ENCODE assay signal across 15 cellular contexts in the genomic region with DNA sequence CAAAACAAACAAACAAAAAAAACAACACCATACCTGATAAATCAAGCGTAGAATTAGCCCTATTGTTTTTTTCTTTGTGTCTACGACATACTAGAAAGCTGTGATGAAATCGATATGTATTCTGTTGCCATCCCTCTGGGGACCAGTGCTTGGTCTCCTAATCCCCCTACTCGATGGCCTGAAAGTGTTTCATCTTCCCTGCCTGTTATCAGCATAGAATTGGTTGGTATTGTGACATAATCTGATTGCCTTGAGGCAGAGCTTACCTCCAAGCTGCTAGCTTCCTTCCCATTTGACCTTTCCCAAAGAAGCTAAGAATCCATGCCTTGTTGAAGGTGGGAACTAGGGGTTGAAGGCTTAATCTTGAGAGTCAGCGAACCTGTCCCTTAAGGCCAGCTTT. TPM values are rescaled to one million over a fixed set of nuclear protein-coding genes. Genes with fewer than 3 reads are reported as not detected.
DNase-seq lines count a peak whose midpoint lies in the region; ATAC-seq and TF ChIP-seq lines count a peak whose summit lies in the region.
"Had no signal": no experiment of that assay in that cellular context is flagged by ENCODE, and none has a peak within 500 bp of the region (broad histone marks: within the 10 kb centered on the region; RNA-seq: fewer than 3 reads in every experiment).

No MANE protein-coding gene starts in this region.

- no peak for TF ChIP-seq CTCF in thoracic aorta (IDR thresholded peaks at IDR 0.05)

- no peak for ATAC-seq in activated T-cell treated with anti-CD3 and anti-CD28 coated beads, Interleukin-2, amount 50 U/mL, for 72 hours (replicated peaks in 1 of 2)
- ATAC-seq in thoracic aorta (ENCODE audit: insufficient number of reproducible peaks, low FRiP score, low read depth) (no peak), HG03520 (IDR thresholded peaks at IDR 0.05; ENCODE audit: unreplicated experiment) (no peak)
- ATAC-seq: gastroesophageal sphincter, left ventricle myocardium superior had no signal

- CTCF ChIA-PET in activated CD4-positive, alpha-beta memory T cell treated with anti-CD3 and anti-CD28 coated beads for 36 hours (lab: Charles Lee), result interaction anchor here (0.6 to 1.4 kb wide), 4 partner anchors 33 to 584 kb away, joined by 3 to 4 read pairs (median 4); no protein-coding TSS in a partner anchor

- peaks cover 4% of the 10 kb centered on the region for H3K36me3 ChIP-seq in thoracic aorta

- H3K9me3 Mint-ChIP-seq in activated T-cell treated with anti-CD3 and anti-CD28 coated beads, Interleukin-2, amount 50 U/mL, for 24 hours, result no peaks in the 10 kb centered on the region
- no peaks in the 10 kb centered on the region for H3K9me3 Mint-ChIP-seq in activated T-cell treated with anti-CD3 and anti-CD28 coated beads, Interleukin-2, amount 50 U/mL, for 72 hours
- no peaks in the 10 kb centered on the region for H3K9me3 Mint-ChIP-seq in activated CD4-positive, alpha-beta memory T cell treated with anti-CD3 and anti-CD28 coated beads for 36 hours
- H3K9me3 Mint-ChIP-seq in immature natural killer cell, result no peaks in the 10 kb centered on the region

- no peak overlapping the region for H3K4me3 Mint-ChIP-seq in activated T-cell treated with anti-CD3 and anti-CD28 coated beads, Interleukin-2, amount 50 U/mL, for 24 hours
- no peak overlapping the region for H3K4me3 Mint-ChIP-seq in activated T-cell treated with anti-CD3 and anti-CD28 coated beads, Interleukin-2, amount 50 U/mL, for 72 hours
- H3K4me3 Mint-ChIP-seq in activated CD4-positive, alpha-beta memory T cell treated with anti-CD3 and anti-CD28 coated beads for 36 hours, result no peak overlapping the region
- H3K4me3 Mint-ChIP-seq in immature natural killer cell, result no peak overlapping the region

- H3K4me1 ChIP-seq in thoracic aorta (ENCODE audit: control insufficient read depth in 1 of 2, low read depth in 2 of 2), result peaks cover 54 to 81% of the 10 kb centered on the region in 2 donors

- H3K4me3 ChIP-seq in thoracic aorta, result no peak overlapping the region
- H3K4me3 ChIP-seq: gastroesophageal sphincter had no signal

- peaks cover 90% of the 10 kb centered on the region for H3K4me1 Mint-ChIP-seq in activated T-cell treated with anti-CD3 and anti-CD28 coated beads, Interleukin-2, amount 50 U/mL, for 24 hours (ENCODE audit: low read depth)
- peaks cover 88% of the 10 kb centered on the region for H3K4me1 Mint-ChIP-seq in activated T-cell treated with anti-CD3 and anti-CD28 coated beads, Interleukin-2, amount 50 U/mL, for 72 hours (ENCODE audit: low read depth)
- H3K4me1 Mint-ChIP-seq in activated CD4-positive, alpha-beta memory T cell treated with anti-CD3 and anti-CD28 coated beads for 36 hours (ENCODE audit: low read depth), result peaks cover 80% of the 10 kb centered on the region
- H3K4me1 Mint-ChIP-seq in immature natural killer cell, result peaks cover 84 to 97% of the 10 kb centered on the region in 2 donors

- H3K27me3 Mint-ChIP-seq in activated T-cell treated with anti-CD3 and anti-CD28 coated beads, Interleukin-2, amount 50 U/mL, for 24 hours, result no peaks in the 10 kb centered on the region
- no peaks in the 10 kb centered on the region for H3K27me3 Mint-ChIP-seq in activated T-cell treated with anti-CD3 and anti-CD28 coated beads, Interleukin-2, amount 50 U/mL, for 72 hours (ENCODE audit: low read depth)
- H3K27me3 Mint-ChIP-seq in activated CD4-positive, alpha-beta memory T cell treated with anti-CD3 and anti-CD28 coated beads for 36 hours, result no peaks in the 10 kb centered on the region
- peaks cover 0 to 2% (median 0%) of the 10 kb centered on the region in 3 donors for H3K27me3 Mint-ChIP-seq in immature natural killer cell (ENCODE audit: low read depth in 3 of 3)

- intact Hi-C loops in activated CD4-positive, alpha-beta memory T cell treated with anti-CD3 and anti-CD28 coated beads for 36 hours (cut with micrococcal nuclease), result no loop called here

- peak overlapping the region; percentile 56 to 90 for H3K27ac ChIP-seq in thoracic aorta
- H3K27ac ChIP-seq: brain microvascular endothelial cell had no signal

- no peaks in the 10 kb centered on the region for H3K9me3 ChIP-seq in thoracic aorta
- H3K9me3 ChIP-seq: gastroesophageal sphincter had no signal

- no peaks in the 10 kb centered on the region for H3K27me3 ChIP-seq in thoracic aorta (replicated peaks; ENCODE audit: insufficient read depth)
- H3K27me3 ChIP-seq: brain microvascular endothelial cell, gastroesophageal sphincter had no signal

- POLR2A ChIA-PET in activated CD4-positive, alpha-beta memory T cell treated with anti-CD3 and anti-CD28 coated beads for 36 hours (lab: Charles Lee), result interaction anchor here (0.8 to 6.5 kb wide), 2 partner anchors 43 to 47 kb away, joined by 6 to 91 read pairs; no protein-coding TSS in a partner anchor

- no peak for DNase-seq in activated T-cell treated with anti-CD3 and anti-CD28 coated beads, Interleukin-2, amount 50 U/mL, for 24 hours
- no peak for DNase-seq in activated T-cell treated with anti-CD3 and anti-CD28 coated beads, Interleukin-2, amount 50 U/mL, for 72 hours
- DNase-seq in activated CD4-positive, alpha-beta memory T cell treated with anti-CD3 and anti-CD28 coated beads for 36 hours, result no peak
- DNase-seq in immature natural killer cell, result no peak
- no peak for DNase-seq in thoracic aorta (ENCODE audit: low spot score)
- DNase-seq in foreskin melanocyte, result no peak
- no peak for DNase-seq in cerebellar nuclear complex (lab: John Stamatoyannopoulos, UW)
- DNase-seq: activated gamma-delta T cell, brain microvascular endothelial cell, left ventricle myocardium superior, NCI-H510A, posterior cingulate gyrus, Right ventricle myocardium superior had no signal

- peaks cover 95% of the 10 kb centered on the region for H3K36me3 Mint-ChIP-seq in activated T-cell treated with anti-CD3 and anti-CD28 coated beads, Interleukin-2, amount 50 U/mL, for 24 hours (ENCODE audit: low read depth)
- peaks cover 3 to 32% of the 10 kb centered on the region in 2 donors for H3K36me3 Mint-ChIP-seq in activated T-cell treated with anti-CD3 and anti-CD28 coated beads, Interleukin-2, amount 50 U/mL, for 72 hours (ENCODE audit: insufficient read depth in 2 of 2)
- peaks cover 43% of the 10 kb centered on the region for H3K36me3 Mint-ChIP-seq in activated CD4-positive, alpha-beta memory T cell treated with anti-CD3 and anti-CD28 coated beads for 36 hours
- peaks cover 0 to 7% (median 4%) of the 10 kb centered on the region in 3 donors for H3K36me3 Mint-ChIP-seq in immature natural killer cell

- H3K27ac Mint-ChIP-seq in activated T-cell treated with anti-CD3 and anti-CD28 coated beads, Interleukin-2, amount 50 U/mL, for 24 hours, result peak overlapping the region; percentile 82
- H3K27ac Mint-ChIP-seq in activated T-cell treated with anti-CD3 and anti-CD28 coated beads, Interleukin-2, amount 50 U/mL, for 72 hours, result no peak overlapping the region
- peak overlapping the region; percentile 34 for H3K27ac Mint-ChIP-seq in activated CD4-positive, alpha-beta memory T cell treated with anti-CD3 and anti-CD28 coated beads for 36 hours
- H3K27ac Mint-ChIP-seq in immature natural killer cell, result peak overlapping the region; percentile 36 to 87 (median 78)

RNA-seq across cellular contexts. Expression of a gene that starts 40.7 kb away (rescaled TPM):
- 10 to 100 TPM; 19.4 to 20.0 TPM for total RNA-seq in activated T-cell treated with anti-CD3 and anti-CD28 coated beads, Interleukin-2, amount 50 U/mL, for 72 hours
- 10 to 100 TPM; 15.1 to 15.3 TPM for total RNA-seq in activated CD4-positive, alpha-beta memory T cell treated with anti-CD3 and anti-CD28 coated beads for 36 hours
- polyA plus RNA-seq in immature natural killer cell, result 10 to 100 TPM in 2 of 3 donors, 1 to 10 TPM in 1; 9.8 to 20.0 (median 13.7) TPM
- total RNA-seq in thoracic aorta, result 10 to 100 TPM; 13.5 to 22.9 TPM

RNA-seq across cellular contexts. Expression of a gene that starts 51.2 kb away (rescaled TPM):
- total RNA-seq in activated T-cell treated with anti-CD3 and anti-CD28 coated beads, Interleukin-2, amount 50 U/mL, for 72 hours, result 10 to 100 TPM; 95.1 to 97.3 TPM
- total RNA-seq in activated CD4-positive, alpha-beta memory T cell treated with anti-CD3 and anti-CD28 coated beads for 36 hours, result 10 to 100 TPM; 64.3 to 67.8 TPM
- polyA plus RNA-seq in immature natural killer cell, result 10 to 100 TPM in 2 of 3 donors, 1 to 10 TPM in 1; 7.1 to 34.6 (median 16.0) TPM
- total RNA-seq in thoracic aorta, result 10 to 100 TPM; 53.6 to 69.2 TPM
